In the genomic region with DNA sequence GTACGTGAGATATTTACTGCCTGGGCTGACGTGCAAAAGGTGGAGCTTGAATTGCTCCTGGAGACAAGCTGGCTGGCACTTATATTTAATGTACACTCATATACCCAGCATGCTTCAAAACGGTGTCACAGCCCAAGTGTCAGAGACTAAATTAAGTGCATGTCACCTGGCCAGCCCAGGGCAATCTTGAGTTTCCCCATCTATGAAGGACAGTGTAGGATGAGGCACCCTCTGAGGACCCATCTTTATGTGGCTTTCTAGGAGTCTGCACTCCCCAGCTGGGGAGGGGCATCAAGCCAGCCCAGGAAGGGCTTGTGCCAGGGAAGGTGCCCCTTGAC, we compare ENCODE assay signal across 18 cellular contexts. TPM values are rescaled to one million over a fixed set of nuclear protein-coding genes. Genes with fewer than 3 reads are reported as not detected.
DNase-seq lines count a peak whose midpoint lies in the region; ATAC-seq, FAIRE-seq and TF ChIP-seq lines count a peak whose summit lies in the region.
"Had no signal": no experiment of that assay in that cellular context is flagged by ENCODE, and none has a peak within 500 bp of the region (broad histone marks: within the 10 kb centered on the region; RNA-seq: fewer than 3 reads in every experiment).

No MANE protein-coding gene starts in this region.

- no peaks in the 10 kb centered on the region for H3K36me3 ChIP-seq in GM23248 (ENCODE audit: low read depth)
- H3K36me3 ChIP-seq in astrocyte (ENCODE audit: insufficient read depth, low read length), result no peaks in the 10 kb centered on the region
- H3K36me3 ChIP-seq: BE2C, HAP-1, Peyer's patch, SJCRH30 had no signal

- peaks cover 34% of the 10 kb centered on the region for H3K4me1 ChIP-seq in GM23248 (ENCODE audit: insufficient read depth)
- peaks cover 27% of the 10 kb centered on the region for H3K4me1 ChIP-seq in astrocyte (ENCODE audit: insufficient read depth, low read length)
- H3K4me1 ChIP-seq: HAP-1, Peyer's patch had no signal

- peaks cover 26% of the 10 kb centered on the region for H3K4me1 Mint-ChIP-seq in astrocyte (ENCODE audit: low read depth, unreplicated experiment)
- peaks cover 36% of the 10 kb centered on the region for H3K4me1 Mint-ChIP-seq in osteocyte (ENCODE audit: unreplicated experiment)

- H3K9me3 ChIP-seq in AG04450 (ENCODE audit: control insufficient read depth, insufficient read depth, low read length), result no peaks in the 10 kb centered on the region; the same call in 1 of the 2 replicates
- H3K9me3 ChIP-seq in GM23248 (ENCODE audit: low read depth), result no peaks in the 10 kb centered on the region
- no peaks in the 10 kb centered on the region for H3K9me3 ChIP-seq in astrocyte (ENCODE audit: insufficient read depth, low read depth, low read length)
- H3K9me3 ChIP-seq: A549, BE2C, HAP-1, Peyer's patch, SJCRH30 had no signal

- 64 to 72% methylated on average over 3 of the region's 3 CpGs for WGBS in GM23248 (ENCODE audit: low coverage in 1 of 2, low lambda C conversion rate in 2 of 2, missing lambda C conversion rate in 2 of 2), 2 experiments

- H3K9me3 Mint-ChIP-seq in astrocyte (ENCODE audit: unreplicated experiment), result peaks cover 3% of the 10 kb centered on the region
- no peaks in the 10 kb centered on the region for H3K9me3 Mint-ChIP-seq in osteocyte (ENCODE audit: unreplicated experiment)
- H3K9me3 Mint-ChIP-seq: CD4-positive, alpha-beta T cell; IgD-negative memory B cell had no signal

- no peaks in the 10 kb centered on the region for H3K79me2 ChIP-seq in GM23248 (ENCODE audit: insufficient read depth)
- H3K79me2 ChIP-seq in astrocyte (ENCODE audit: insufficient read depth, low read length), result no peaks in the 10 kb centered on the region

- no peak overlapping the region for H3K27ac Mint-ChIP-seq in astrocyte (ENCODE audit: unreplicated experiment)
- peak overlapping the region; percentile 31 for H3K27ac Mint-ChIP-seq in osteocyte (ENCODE audit: unreplicated experiment)
- H3K27ac Mint-ChIP-seq: CD4-positive, alpha-beta T cell; IgD-negative memory B cell had no signal

- H4K20me1 ChIP-seq in GM23248 (ENCODE audit: insufficient read depth), result no peaks in the 10 kb centered on the region
- no peaks in the 10 kb centered on the region for H4K20me1 ChIP-seq in astrocyte (ENCODE audit: insufficient read depth, low read length)

- H3K4me3 ChIP-seq in AG04450 (ENCODE audit: low read depth, low read length) (no peak overlapping the region), GM23248 (no peak overlapping the region), astrocyte (ENCODE audit: insufficient read depth, low read depth, low read length) (no peak overlapping the region)
- H3K4me3 ChIP-seq: A549, HAP-1, Peyer's patch, SJCRH30 had no signal

- H3K9ac ChIP-seq in GM23248 (no peak overlapping the region), astrocyte (ENCODE audit: low read length) (no peak overlapping the region)

- H3K4me2 ChIP-seq in GM23248 (ENCODE audit: unreplicated experiment) (peak overlapping the region; percentile 61), astrocyte (ENCODE audit: low read length) (peak overlapping the region; percentile 64)
- H3K4me2 ChIP-seq: A549 had no signal

- no peaks in the 10 kb centered on the region for H3K9me2 ChIP-seq in GM23248 (ENCODE audit: insufficient read depth)

- H3K36me3 Mint-ChIP-seq in astrocyte (ENCODE audit: low read depth, unreplicated experiment), result no peaks in the 10 kb centered on the region
- no peaks in the 10 kb centered on the region for H3K36me3 Mint-ChIP-seq in osteocyte (ENCODE audit: unreplicated experiment)
- H3K36me3 Mint-ChIP-seq: IgD-negative memory B cell had no signal

- no peak for ATAC-seq in HG02571 (IDR thresholded peaks at IDR 0.05; ENCODE audit: unreplicated experiment)

- H3K27me3 Mint-ChIP-seq in astrocyte (ENCODE audit: low read depth, unreplicated experiment), result peaks cover 34% of the 10 kb centered on the region
- peaks cover 21% of the 10 kb centered on the region for H3K27me3 Mint-ChIP-seq in osteocyte (ENCODE audit: unreplicated experiment)

- H3K27ac ChIP-seq in AG04450 (ENCODE audit: low read depth, low read length) (peak overlapping the region; percentile 90), GM23248 (peak overlapping the region; percentile 67), astrocyte (ENCODE audit: low read depth, low read length) (no peak overlapping the region)
- H3K27ac ChIP-seq: Peyer's patch, SJCRH30 had no signal

- H3F3A ChIP-seq in GM23248 (ENCODE audit: insufficient read depth), result peaks cover 18% of the 10 kb centered on the region

- H3K27me3 ChIP-seq in AG04450 (ENCODE audit: control insufficient read depth, insufficient read depth, low read length), result peaks cover 7% of the 10 kb centered on the region
- no peaks in the 10 kb centered on the region for H3K27me3 ChIP-seq in GM23248 (replicated peaks; ENCODE audit: insufficient read depth)
- peaks cover 12% of the 10 kb centered on the region for H3K27me3 ChIP-seq in astrocyte (ENCODE audit: insufficient read depth, low read length)
- H3K27me3 ChIP-seq: BE2C, Peyer's patch had no signal

- no peak for FAIRE-seq in astrocyte (lab: Jason Lieb, UNC)
- FAIRE-seq: A549 had no signal

- in situ Hi-C loops in GM23248 (cut with MboI), result no loop called here

- no peak overlapping the region for H3K4me3 Mint-ChIP-seq in astrocyte (ENCODE audit: unreplicated experiment)
- no peak overlapping the region for H3K4me3 Mint-ChIP-seq in osteocyte (ENCODE audit: unreplicated experiment)
- H3K4me3 Mint-ChIP-seq: CD4-positive, alpha-beta T cell; IgD-negative memory B cell had no signal

- H2AFZ ChIP-seq in GM23248 (no peak overlapping the region), astrocyte (ENCODE audit: low read depth, low read length) (no peak overlapping the region)

- POLR2A ChIA-PET in AG04450 (lab: Yijun Ruan, JAX), result no interaction called here

- DNase-seq in AG04450 (ENCODE audit: low read depth, low spot score) (no peak), GM23248 (peak; percentile 16), astrocyte (ENCODE audit: low read depth) (no peak), osteocyte (ENCODE audit: extremely low spot score, unreplicated experiment) (no peak), activated gamma-delta T cell (lab: John Stamatoyannopoulos, UW) (no peak)
- DNase-seq in activated CD8-positive, alpha-beta memory T cell treated with anti-CD3 and anti-CD28 coated beads for 24 hours, result no peak
- DNase-seq: CD4-positive, alpha-beta T cell; MV-4-11; NCI-H187; NK-92 treated with Interleukin-12 subunit alpha and Interleukin-12 subunit beta, amount 100 ng/mL, for 24 hours; Peyer's patch had no signal

- CTCF ChIA-PET in AG04450 (lab: Charles Lee), result interaction anchor here (0.9 to 13.4 kb wide), 2 partner anchors 19 to 22 kb away, joined by 3 to 151 read pairs; no protein-coding TSS in a partner anchor

- TF ChIP-seq CTCF in AG04450 (IDR thresholded peaks at IDR 0.05; ENCODE audit: low read depth, low read length), result no peak
- no peak for TF ChIP-seq CTCF in astrocyte (IDR thresholded peaks at IDR 0.05; ENCODE audit: insufficient read depth, low read depth, low read length)
- TF ChIP-seq CTCF in osteocyte (IDR thresholded peaks at IDR 0.05), result no peak

RNA-seq across cellular contexts. Expression of a gene that starts 5.3 kb away (rescaled TPM):
- 4.9 and 5.7 TPM in 2 replicates for polyA plus RNA-seq in AG04450 (2011; rRNA removed)
- 6.7 and 9.4 TPM in 2 replicates for polyA minus RNA-seq in AG04450 (2011; rRNA and poly(A)+ RNA removed)
- total RNA-seq in GM23248 (2014; rRNA removed; shearing (Covaris generic)), result 16.4 and 24.2 TPM in 2 replicates
- polyA plus RNA-seq in GM23248 (2016; fragmentation: Nextera tagmentation; extraction: Ambion mirVana), result 20.9 and 21.2 TPM in 2 replicates
- 1.3 and 1.4 TPM in 2 replicates for total RNA-seq in astrocyte
- 0.18 and 0.27 TPM in 2 replicates for total RNA-seq in osteocyte
- total RNA-seq: CD4-positive, alpha-beta T cell; NCI-H460 had no signal
- polyA plus RNA-seq: IgD-negative memory B cell had no signal

RNA-seq across cellular contexts. Expression of a gene that starts 13.2 kb away (rescaled TPM):
- polyA plus RNA-seq in AG04450 (2011; rRNA removed) (not detected in 2 replicates), GM23248 (2016; fragmentation: Nextera tagmentation; extraction: Ambion mirVana) (not detected in 2 replicates)
- not detected in 2 replicates for polyA minus RNA-seq in AG04450 (2011; rRNA and poly(A)+ RNA removed)
- not detected in 2 replicates for total RNA-seq in GM23248 (2014; rRNA removed; shearing (Covaris generic))
- total RNA-seq in astrocyte (not detected in 2 replicates), osteocyte (not detected in 2 replicates)
- total RNA-seq: CD4-positive, alpha-beta T cell; NCI-H460; Peyer's patch; SJCRH30 had no signal
- polyA plus RNA-seq: A549, IgD-negative memory B cell had no signal

RNA-seq across cellular contexts. Expression of a gene that starts 34.8 kb away (rescaled TPM):
- polyA plus RNA-seq in AG04450 (2011; rRNA removed) (0.06 and 0.10 TPM in 2 replicates), GM23248 (2016; fragmentation: Nextera tagmentation; extraction: Ambion mirVana) (not detected in 2 replicates)
- 0.09 and 0.14 TPM in 2 replicates for polyA minus RNA-seq in AG04450 (2011; rRNA and poly(A)+ RNA removed)
- 0.11 TPM in 1 of 2 replicates, not detected in the other for total RNA-seq in GM23248 (2014; rRNA removed; shearing (Covaris generic))
- total RNA-seq in astrocyte (0.10 TPM in 1 of 2 replicates, not detected in the other), osteocyte (0.10 TPM in 1 of 2 replicates, not detected in the other)
- total RNA-seq: NCI-H460, Peyer's patch, SJCRH30 had no signal
- polyA plus RNA-seq: A549 had no signal
